In the genomic region with DNA sequence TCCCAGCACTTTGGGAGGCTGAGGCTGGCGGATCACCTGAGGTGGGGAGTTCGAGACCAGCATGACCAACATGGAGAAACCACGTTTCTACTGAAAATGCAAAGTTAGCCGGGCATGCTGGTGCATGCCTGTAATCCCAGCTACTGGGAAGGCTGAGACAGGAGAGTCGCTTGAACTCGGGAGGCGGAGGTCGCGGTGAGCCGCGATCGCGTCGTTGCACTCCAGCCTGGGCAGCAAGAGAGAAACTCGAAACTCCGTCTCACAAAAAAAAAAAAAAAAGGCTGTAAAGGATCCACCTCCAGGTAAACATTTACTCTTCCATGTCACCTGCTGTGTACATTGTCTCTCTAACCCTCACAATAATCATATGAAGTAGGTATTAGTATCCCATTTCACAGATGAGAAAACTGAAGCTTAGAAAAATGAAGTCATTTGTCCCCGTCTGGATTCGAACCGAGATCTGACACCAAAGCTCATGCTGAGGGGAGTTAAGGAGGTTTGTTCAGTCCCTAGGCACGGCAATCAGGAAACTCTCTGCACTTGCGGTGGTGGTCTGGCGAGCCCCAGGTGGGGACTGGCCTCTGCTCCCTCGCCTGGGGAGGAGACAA, we compare ENCODE assay signal across 9 cellular contexts. TPM values are rescaled to one million over a fixed set of nuclear protein-coding genes. Genes with fewer than 3 reads are reported as not detected.
DNase-seq lines count a peak whose midpoint lies in the region; ATAC-seq and TF ChIP-seq lines count a peak whose summit lies in the region.
"Had no signal": no experiment of that assay in that cellular context is flagged by ENCODE, and none has a peak within 500 bp of the region (broad histone marks: within the 10 kb centered on the region; RNA-seq: fewer than 3 reads in every experiment).

No MANE protein-coding gene starts in this region.

- intact Hi-C loops in breast epithelium (cut with DNase I; ENCODE audit: low total_unique reads) (no loop called here), MCF 10A (cut with micrococcal nuclease) (no loop called here), left lung (cut with DNase I) (no loop called here), ovary (cut with DNase I) (no loop called here)
- intact Hi-C loops in activated T-helper 2 cell treated with anti-CD3 and anti-CD28 coated beads, Interferon-gamma antibody, Interleukin-2, Interleukin-4, amounts not matched to agents 10 μg/mL and 5 μg/mL and 100 μg/mL, durations not matched to agents 14 hours and 24 hours and 36 hours (cut with micrococcal nuclease): loop anchor here (1.0 to 5.0 kb wide), 3 partner anchors 13 to 53 kb away; a partner anchor contains a TSS

- H3K9me3 ChIP-seq in breast epithelium: peaks cover 6 to 14% of the 10 kb centered on the region in 2 donors
- peaks cover 0 to 6% of the 10 kb centered on the region in 2 donors for H3K9me3 ChIP-seq in left lung
- peaks cover 0 to 3% of the 10 kb centered on the region in 2 donors for H3K9me3 ChIP-seq in ovary

- H3K27me3 ChIP-seq in breast epithelium: peaks cover 5 to 21% of the 10 kb centered on the region in 2 donors
- peaks cover 12 to 24% of the 10 kb centered on the region in 2 donors for H3K27me3 ChIP-seq in left lung
- no peaks in the 10 kb centered on the region for H3K27me3 ChIP-seq in ovary

- TF ChIP-seq POLR2A in breast epithelium (IDR thresholded peaks at IDR 0.05): no peak
- TF ChIP-seq POLR2A in ovary (IDR thresholded peaks at IDR 0.05): no peak

- TF ChIP-seq CTCF in breast epithelium (IDR thresholded peaks at IDR 0.05) (no peak), MCF 10A (IDR thresholded peaks at IDR 0.05; ENCODE audit: unreplicated experiment) (no peak), left lung (IDR thresholded peaks at IDR 0.05) (no peak), ovary (IDR thresholded peaks at IDR 0.05) (no peak)

- no peak overlapping the region for H3K27ac ChIP-seq in breast epithelium
- H3K27ac ChIP-seq in left lung: peak overlapping the region; percentile 62 to 93
- no peak overlapping the region for H3K27ac ChIP-seq in urinary bladder (ENCODE audit: low read depth)
- H3K27ac ChIP-seq in ovary: no peak overlapping the region

- peaks cover 9% of the 10 kb centered on the region for H3K4me1 Mint-ChIP-seq in MCF 10A (ENCODE audit: insufficient read depth, unreplicated experiment)
- peaks cover 35% of the 10 kb centered on the region for H3K4me1 Mint-ChIP-seq in activated T-helper 2 cell treated with anti-CD3 and anti-CD28 coated beads, Interferon-gamma antibody, Interleukin-2, Interleukin-4, amounts not matched to agents 10 μg/mL and 5 μg/mL and 100 μg/mL, durations not matched to agents 14 hours and 24 hours and 36 hours (ENCODE audit: low read depth)

- H3K4me3 Mint-ChIP-seq in MCF 10A (ENCODE audit: unreplicated experiment): no peak overlapping the region
- peak overlapping the region; percentile 89 for H3K4me3 Mint-ChIP-seq in activated T-helper 2 cell treated with anti-CD3 and anti-CD28 coated beads, Interferon-gamma antibody, Interleukin-2, Interleukin-4, amounts not matched to agents 10 μg/mL and 5 μg/mL and 100 μg/mL, durations not matched to agents 14 hours and 24 hours and 36 hours (ENCODE audit: low read depth)

- CTCF ChIA-PET in MCF 10A (lab: Yijun Ruan, JAX): no interaction called here

- no peaks in the 10 kb centered on the region for H3K36me3 ChIP-seq in breast epithelium
- H3K36me3 ChIP-seq in left lung: no peaks in the 10 kb centered on the region
- no peaks in the 10 kb centered on the region for H3K36me3 ChIP-seq in urinary bladder (ENCODE audit: insufficient read depth)
- no peaks in the 10 kb centered on the region for H3K36me3 ChIP-seq in ovary

- POLR2A ChIA-PET in MCF 10A (lab: Yijun Ruan, JAX): interaction anchor here (0.7 kb wide), 1 partner anchor 477 kb away, joined by 3 read pairs; no protein-coding TSS in a partner anchor

- 35% methylated on average over 23 of the region's 23 CpGs for WGBS in urinary bladder
- WGBS in ovary, 3 donors: 42 to 66% (median 58%) methylated on average over 23 of the region's 23 CpGs

- H3K36me3 Mint-ChIP-seq in MCF 10A (ENCODE audit: insufficient read depth, unreplicated experiment): no peaks in the 10 kb centered on the region
- H3K36me3 Mint-ChIP-seq in activated T-helper 2 cell treated with anti-CD3 and anti-CD28 coated beads, Interferon-gamma antibody, Interleukin-2, Interleukin-4, amounts not matched to agents 10 μg/mL and 5 μg/mL and 100 μg/mL, durations not matched to agents 14 hours and 24 hours and 36 hours (ENCODE audit: low read depth): peaks cover 45% of the 10 kb centered on the region

- no TSS peak for BruUV-seq in MCF 10A (replicated peaks; lab: Mats Ljungman, UMichigan)

- H3K27ac Mint-ChIP-seq in MCF 10A (ENCODE audit: low read depth, unreplicated experiment): no peak overlapping the region
- peak overlapping the region; percentile 91 for H3K27ac Mint-ChIP-seq in activated T-helper 2 cell treated with anti-CD3 and anti-CD28 coated beads, Interferon-gamma antibody, Interleukin-2, Interleukin-4, amounts not matched to agents 10 μg/mL and 5 μg/mL and 100 μg/mL, durations not matched to agents 14 hours and 24 hours and 36 hours

- H3K27me3 Mint-ChIP-seq in MCF 10A (ENCODE audit: insufficient read depth, unreplicated experiment): no peaks in the 10 kb centered on the region
- peaks cover 2% of the 10 kb centered on the region for H3K27me3 Mint-ChIP-seq in activated T-helper 2 cell treated with anti-CD3 and anti-CD28 coated beads, Interferon-gamma antibody, Interleukin-2, Interleukin-4, amounts not matched to agents 10 μg/mL and 5 μg/mL and 100 μg/mL, durations not matched to agents 14 hours and 24 hours and 36 hours (ENCODE audit: low read depth)

- TF ChIP-seq EP300 in ovary (IDR thresholded peaks at IDR 0.05): no peak

- ATAC-seq in left lung: no peak
- no peak for ATAC-seq in HG03095 (IDR thresholded peaks at IDR 0.05; ENCODE audit: unreplicated experiment)
- no peak for ATAC-seq in GM18867 (IDR thresholded peaks at IDR 0.05; ENCODE audit: unreplicated experiment)

- peaks cover 24% of the 10 kb centered on the region for H3K9me3 Mint-ChIP-seq in MCF 10A (ENCODE audit: unreplicated experiment)
- peaks cover 30% of the 10 kb centered on the region for H3K9me3 Mint-ChIP-seq in activated T-helper 2 cell treated with anti-CD3 and anti-CD28 coated beads, Interferon-gamma antibody, Interleukin-2, Interleukin-4, amounts not matched to agents 10 μg/mL and 5 μg/mL and 100 μg/mL, durations not matched to agents 14 hours and 24 hours and 36 hours

- H3K4me1 ChIP-seq in breast epithelium (no peaks in the 10 kb centered on the region), left lung (peaks cover 0 to 39% of the 10 kb centered on the region in 2 donors), urinary bladder (ENCODE audit: insufficient read depth) (no peaks in the 10 kb centered on the region), ovary (ENCODE audit: insufficient read depth) (no peaks in the 10 kb centered on the region)

- H3K4me3 ChIP-seq in breast epithelium (peak overlapping the region; percentile 38 to 61 (median 40)), left lung (peak overlapping the region; percentile 38 to 68), urinary bladder (ENCODE audit: low read depth, low read length) (peak overlapping the region; percentile 35), ovary (no peak overlapping the region)

- DNase-seq in breast epithelium (ENCODE audit: low spot score in 2 of 2) (no peak), MCF 10A (ENCODE audit: unreplicated experiment) (no peak), left lung (no peak), ovary (no peak)
- DNase-seq in activated T-helper 2 cell treated with anti-CD3 and anti-CD28 coated beads, Interferon-gamma antibody, Interleukin-2, Interleukin-4, amounts not matched to agents 10 μg/mL and 5 μg/mL and 100 μg/mL, durations not matched to agents 14 hours and 24 hours and 36 hours (ENCODE audit: low spot score): no peak
- DNase-seq: NCI-H524 treated with DMSO at 0.1 percent for 48 hours had no signal

RNA-seq across cellular contexts. Expression of a gene that starts 0.5 kb away (rescaled TPM):
- total RNA-seq in breast epithelium (10 to 100 TPM; 13.4 to 43.8 (median 19.8) TPM), MCF 10A (2022) (0.39 and 0.42 TPM in 2 replicates), left lung (100 to 1,000 TPM in 1 of 2 donors, 10 to 100 TPM in 1; 30.3 to 101 TPM), urinary bladder (19.1 TPM), ovary (10 to 100 TPM in 1 of 7 donors, 1 to 10 TPM in 6; 4.2 to 10.2 (median 5.4) TPM)
- 217 and 246 TPM in 2 replicates for total RNA-seq in activated T-helper 2 cell treated with anti-CD3 and anti-CD28 coated beads, Interferon-gamma antibody, Interleukin-2, Interleukin-4, amounts not matched to agents 10 μg/mL and 5 μg/mL and 100 μg/mL, durations not matched to agents 14 hours and 24 hours and 36 hours
- polyA plus RNA-seq in urinary bladder (4.1 TPM), ovary (1 to 10 TPM; 1.3 to 8.1 TPM)

RNA-seq across cellular contexts. Expression of a gene that starts 53.0 kb away (rescaled TPM):
- total RNA-seq in breast epithelium: 1 to 10 TPM; 8.3 to 9.8 (median 8.8) TPM
- total RNA-seq in MCF 10A (2022): 40.6 and 51.3 TPM in 2 replicates
- total RNA-seq in activated T-helper 2 cell treated with anti-CD3 and anti-CD28 coated beads, Interferon-gamma antibody, Interleukin-2, Interleukin-4, amounts not matched to agents 10 μg/mL and 5 μg/mL and 100 μg/mL, durations not matched to agents 14 hours and 24 hours and 36 hours: 35.1 and 35.2 TPM in 2 replicates
- 1 to 10 TPM; 6.4 to 9.3 TPM for total RNA-seq in left lung
- 22.5 TPM for total RNA-seq in urinary bladder
- polyA plus RNA-seq in urinary bladder: 8.2 TPM
- total RNA-seq in ovary: 10 to 100 TPM in 1 of 7 donors, 1 to 10 TPM in 6; 4.1 to 10.4 (median 7.2) TPM
- 1 to 10 TPM; 6.6 to 7.5 TPM for polyA plus RNA-seq in ovary

Comparison
In these comparisons a context has a peak if more than half of its experiments do, and no peak if none do; other contexts are left out.
1. H3K27ac ChIP-seq: peak in left lung (2 of 2); none in breast epithelium (0 of 2), urinary bladder (single experiment) and ovary (0 of 2).